Comparison of ENCODE assay signal across 22 cellular contexts in the genomic region with DNA sequence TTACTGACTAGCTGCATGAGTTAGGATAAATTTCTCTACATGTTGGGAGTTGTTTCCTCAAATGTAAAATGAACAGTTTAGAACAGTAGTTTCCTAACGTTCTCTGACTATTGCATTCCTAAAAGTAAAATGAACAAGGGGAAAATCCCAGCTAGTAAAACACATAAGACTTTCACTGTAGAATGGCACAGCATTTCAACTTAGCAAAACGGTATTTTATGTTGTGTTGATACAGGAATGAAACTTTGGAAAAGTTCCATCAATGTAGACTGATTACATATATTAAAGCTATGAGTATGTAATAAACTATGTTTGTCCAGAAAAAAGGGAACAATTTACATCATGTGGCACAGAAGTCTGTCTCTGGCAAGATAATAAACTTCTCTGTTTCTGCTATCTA.
DNase-seq lines count a peak whose midpoint lies in the region; ATAC-seq lines count a peak whose summit lies in the region.
"Had no signal": no experiment of that assay in that cellular context is flagged by ENCODE, and none has a peak within 500 bp of the region (broad histone marks: within the 10 kb centered on the region; RNA-seq: fewer than 3 reads in every experiment).

No MANE protein-coding gene starts in this region.

- ATAC-seq in GM18861 (IDR thresholded peaks at IDR 0.05; ENCODE audit: unreplicated experiment), result no peak
- ATAC-seq: sciatic nerve; stimulated activated naive B cell treated with anti-CD40 and anti-IgM and Interleukin-4, amounts not matched to agents 10 μg/mL and 1 μg/mL and 100 μg/mL, for 72 hours had no signal

- peak overlapping the region; percentile 47 for H3K27ac ChIP-seq in SJSA1
- H3K27ac ChIP-seq: ovary, thoracic aorta had no signal

- no peaks in the 10 kb centered on the region for H3K27me3 ChIP-seq in SJSA1 (replicated peaks)
- H3K27me3 ChIP-seq: ovary had no signal

- no peaks in the 10 kb centered on the region for H3K36me3 ChIP-seq in SJSA1
- H3K36me3 ChIP-seq: ovary, thoracic aorta had no signal

- DNase-seq in EH (ENCODE audit: low read depth) (peak; percentile 35), SJSA1 (ENCODE audit: low read depth in 1 of 2, low spot score in 2 of 2) (peak in 1 of 2 experiments; percentile 1), dedifferentiated amniotic fluid mesenchymal stem cell (ENCODE audit: extremely low spot score) (peak; percentile 48), renal cortical epithelial cell (ENCODE audit: low read depth) (peak; percentile 11), NCI-H1048 (lab: John Stamatoyannopoulos, UW) (no peak), GM19238 (ENCODE audit: insufficient read length, low spot score) (no peak), hepatic stellate cell (ENCODE audit: low spot score) (no peak)
- DNase-seq: CD4-positive, alpha-beta T cell; cortex of kidney; HFFc6; kidney; MM.1S; naive B cell; NCI-H1436 treated with DMSO at 0.1 percent for 48 hours; NCI-H524 treated with DMSO at 0.1 percent for 48 hours; ovary; stimulated activated CD4-positive, alpha-beta T cell treated with anti-CD3 and anti-CD28 coated beads, Interleukin-2, amount 100 ng/mL, for 24 hours; stimulated activated naive B cell treated with anti-CD40 and anti-IgM and Interleukin-4, amounts not matched to agents 10 μg/mL and 1 μg/mL and 100 μg/mL, for 72 hours; T1000 had no signal

- H3K4me3 ChIP-seq in SJSA1, result no peak overlapping the region
- H3K4me3 ChIP-seq: ovary, thoracic aorta had no signal

- no peaks in the 10 kb centered on the region for H3K9me3 ChIP-seq in SJSA1 (replicated peaks)
- H3K9me3 ChIP-seq: ovary, thoracic aorta had no signal

- peaks cover 10% of the 10 kb centered on the region for H3K4me1 ChIP-seq in SJSA1 (replicated peaks)

Comparison
In these comparisons a context has a peak if more than half of its experiments do, and no peak if none do; other contexts are left out.
1. DNase-seq: peak in EH (single experiment), dedifferentiated amniotic fluid mesenchymal stem cell (single experiment) and renal cortical epithelial cell (single experiment); none in NCI-H1048 (single experiment), GM19238 (single experiment) and hepatic stellate cell (single experiment).